ENCODE assay signal across 8 cellular contexts in genomic region chr1:9428601-9429368, GRCh38.
DNase-seq lines count a peak whose midpoint lies in the region; ATAC-seq, FAIRE-seq and TF ChIP-seq lines count a peak whose summit lies in the region.

No MANE protein-coding gene starts in this region.

- peak; percentile 81 for ATAC-seq in GM18909 (IDR thresholded peaks at IDR 0.05; ENCODE audit: poor library complexity, unreplicated experiment)
- peak; percentile 68 for ATAC-seq in HG03175 (IDR thresholded peaks at IDR 0.05; ENCODE audit: unreplicated experiment)
- ATAC-seq in WTC11: peak; percentile 97

- CTCF ChIA-PET in WTC11 (lab: Charles Lee): interaction anchor here (0.6 to 1.8 kb wide), 6 partner anchors 27 to 1471 kb away, joined by 3 to 10 read pairs (median 4); no protein-coding TSS in a partner anchor

- peak overlapping the region; percentile 87 for H3K4me3 Mint-ChIP-seq in WTC11

- peaks cover 0 to 5% of the 10 kb centered on the region in 2 donors for H3K4me1 ChIP-seq in small intestine (ENCODE audit: control insufficient read depth in 2 of 2, insufficient read depth in 1 of 2, low read depth in 1 of 2, low read length in 1 of 2)

- H3K4me1 Mint-ChIP-seq in WTC11: peaks cover 21% of the 10 kb centered on the region

- H3K27me3 ChIP-seq in small intestine (ENCODE audit: control insufficient read depth in 2 of 2, insufficient read depth in 2 of 2, low read length in 2 of 2): no peaks in the 10 kb centered on the region

- 3 to 5% (median 4%) methylated on average over 48 of the region's 48 CpGs for WGBS in small intestine, 3 donors

- no peaks in the 10 kb centered on the region for H3K9me3 ChIP-seq in small intestine (ENCODE audit: control insufficient read depth, low read depth)

- no peak for FAIRE-seq in small intestine (lab: Jason Lieb, UNC)

- peak overlapping the region; percentile 97 for H3K27ac Mint-ChIP-seq in WTC11

- no peak for TF ChIP-seq CTCF in WTC11 (IDR thresholded peaks at IDR 0.05)

- no peaks in the 10 kb centered on the region for H3K36me3 Mint-ChIP-seq in WTC11

- H3K36me3 ChIP-seq in small intestine (ENCODE audit: control insufficient read depth in 2 of 2, insufficient read depth in 2 of 2, low read length in 2 of 2): no peaks in the 10 kb centered on the region

- no peaks in the 10 kb centered on the region; the same call in 1 of the 2 replicates for H3K27me3 Mint-ChIP-seq in WTC11 (ENCODE audit: low read depth)

- DNase-seq in AG08395 (ENCODE audit: low spot score) (peak; percentile 99), NCI-H2227 treated with DMSO at 0.1 percent for 48 hours (lab: John Stamatoyannopoulos, UW) (peak; percentile 98), WTC11 (ENCODE audit: low spot score) (peak; percentile 100), caudate nucleus (lab: John Stamatoyannopoulos, UW) (peak; percentile 82 to 99 (median 97)), iPS-NIHi7 (ENCODE audit: extremely low spot score) (peak; percentile 99), small intestine (peak; percentile 99)

- H3K9me3 Mint-ChIP-seq in WTC11: no peaks in the 10 kb centered on the region

- H3K27ac ChIP-seq in caudate nucleus (ENCODE audit: low read depth, low read length) (peak overlapping the region; percentile 93), small intestine (ENCODE audit: low read depth in 1 of 2, low read length in 1 of 2) (peak overlapping the region; percentile 64 to 85)

- H3K4me3 ChIP-seq in small intestine (ENCODE audit: low read depth in 1 of 2, low read length in 2 of 2): peak overlapping the region in 1 of 2 donors; percentile 21

- POLR2A ChIA-PET in WTC11 (lab: Charles Lee): interaction anchor here (0.9 to 1.0 kb wide), 2 partner anchors 10 to 15 kb away, joined by 4 read pairs; no protein-coding TSS in a partner anchor

TF ChIP-seq in WTC11, 78 proteins besides CTCF, POLR2A, EP300 and RAD21 (continues in another document):
- TF ChIP-seq ZNF416 (CRISPR knock-in tag; IDR thresholded peaks at IDR 0.05): no peak
- no peak for TF ChIP-seq ZNF423 (CRISPR knock-in tag; IDR thresholded peaks at IDR 0.05)
- no peak for TF ChIP-seq ZNF532 (CRISPR knock-in tag; IDR thresholded peaks at IDR 0.05; ENCODE audit: borderline replicate concordance)
- TF ChIP-seq, protein P1, sequence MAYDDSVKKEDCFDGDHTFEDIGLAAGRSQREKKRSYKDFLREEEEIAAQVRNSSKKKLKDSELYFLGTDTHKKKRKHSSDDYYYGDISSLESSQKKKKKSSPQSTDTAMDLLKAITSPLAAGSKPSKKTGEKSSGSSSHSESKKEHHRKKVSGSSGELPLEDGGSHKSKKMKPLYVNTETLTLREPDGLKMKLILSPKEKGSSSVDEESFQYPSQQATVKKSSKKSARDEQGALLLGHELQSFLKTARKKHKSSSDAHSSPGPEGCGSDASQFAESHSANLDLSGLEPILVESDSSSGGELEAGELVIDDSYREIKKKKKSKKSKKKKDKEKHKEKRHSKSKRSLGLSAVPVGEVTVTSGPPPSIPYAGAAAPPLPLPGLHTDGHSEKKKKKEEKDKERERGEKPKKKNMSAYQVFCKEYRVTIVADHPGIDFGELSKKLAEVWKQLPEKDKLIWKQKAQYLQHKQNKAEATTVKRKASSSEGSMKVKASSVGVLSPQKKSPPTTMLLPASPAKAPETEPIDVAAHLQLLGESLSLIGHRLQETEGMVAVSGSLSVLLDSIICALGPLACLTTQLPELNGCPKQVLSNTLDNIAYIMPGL (CRISPR knock-in tag; IDR thresholded peaks at IDR 0.05): no peak
- peak; percentile 100 for TF ChIP-seq CREM (CRISPR knock-in tag; IDR thresholded peaks at IDR 0.05)
- TF ChIP-seq TEAD4 (CRISPR knock-in tag; IDR thresholded peaks at IDR 0.05): no peak
- no peak for TF ChIP-seq PREB (CRISPR knock-in tag; IDR thresholded peaks at IDR 0.05; ENCODE audit: borderline replicate concordance)
- peak; percentile 35; the same call in 1 of the 2 replicates for TF ChIP-seq GABPB1 (CRISPR knock-in tag; IDR thresholded peaks at IDR 0.05)
- TF ChIP-seq NFE2L1 (CRISPR knock-in tag; IDR thresholded peaks at IDR 0.05): no peak
- TF ChIP-seq SOX15 (CRISPR knock-in tag; IDR thresholded peaks at IDR 0.05): no peak
- no peak for TF ChIP-seq ZNF219 (CRISPR knock-in tag; IDR thresholded peaks at IDR 0.05; ENCODE audit: borderline replicate concordance)
- no peak for TF ChIP-seq EMX1 (CRISPR knock-in tag; IDR thresholded peaks at IDR 0.05)
- peak; percentile 70; the same call in 1 of the 2 replicates for TF ChIP-seq ZBTB21 (CRISPR knock-in tag; IDR thresholded peaks at IDR 0.05; ENCODE audit: borderline replicate concordance)
- TF ChIP-seq ZNF281 (CRISPR knock-in tag; IDR thresholded peaks at IDR 0.05): no peak
- TF ChIP-seq ZNF317 (CRISPR knock-in tag; IDR thresholded peaks at IDR 0.05; ENCODE audit: borderline replicate concordance, low read depth): no peak
- TF ChIP-seq NFYB (CRISPR knock-in tag; conservative IDR thresholded peaks at IDR 0.05; ENCODE audit: low read depth): peak; percentile 94
- TF ChIP-seq ZMAT4 (CRISPR knock-in tag; IDR thresholded peaks at IDR 0.05): no peak
- TF ChIP-seq, protein P2, sequence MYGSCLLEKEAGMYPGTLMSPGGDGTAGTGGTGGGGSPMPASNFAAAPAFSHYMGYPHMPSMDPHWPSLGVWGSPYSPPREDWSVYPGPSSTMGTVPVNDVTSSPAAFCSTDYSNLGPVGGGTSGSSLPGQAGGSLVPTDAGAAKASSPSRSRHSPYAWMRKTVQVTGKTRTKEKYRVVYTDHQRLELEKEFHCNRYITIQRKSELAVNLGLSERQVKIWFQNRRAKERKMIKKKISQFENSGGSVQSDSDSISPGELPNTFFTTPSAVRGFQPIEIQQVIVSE (CRISPR knock-in tag; IDR thresholded peaks at IDR 0.05; ENCODE audit: borderline replicate concordance): no peak
- TF ChIP-seq ZNF263 (CRISPR knock-in tag; IDR thresholded peaks at IDR 0.05; ENCODE audit: low read depth): no peak
